In genomic region chr9:110254500-110254899, GRCh38 we compare ENCODE assay signal across 8 cellular contexts. TPM values are rescaled to one million over a fixed set of nuclear protein-coding genes. Genes with fewer than 3 reads are reported as not detected.
DNase-seq lines count a peak whose midpoint lies in the region; ATAC-seq and TF ChIP-seq lines count a peak whose summit lies in the region.

No MANE protein-coding gene starts in this region.

- intact Hi-C loops in thyroid gland (cut with DNase I), result no loop called here

- DNase-seq in activated CD8-positive, alpha-beta memory T cell treated with anti-CD3 and anti-CD28 coated beads, Interleukin-2, amount 10 ng/mL, durations not matched to agents 7 days and 5 days, result no peak
- DNase-seq in activated CD8-positive, alpha-beta memory T cell treated with anti-CD3 and anti-CD28 coated beads, Interleukin-2, amount 50 U/mL, for 4 hours, result no peak
- DNase-seq in activated naive CD8-positive, alpha-beta T cell treated with anti-CD3 and anti-CD28 coated beads, Interleukin-2, amount 50 U/mL, for 24 hours, result no peak
- no peak for DNase-seq in thyroid gland
- no peak for DNase-seq in omental fat pad (ENCODE audit: low spot score)
- DNase-seq in DMS79 (lab: John Stamatoyannopoulos, UW), result no peak

- peaks cover 11 to 19% of the 10 kb centered on the region in 2 donors for H3K4me1 ChIP-seq in thyroid gland

- no peaks in the 10 kb centered on the region for H3K27me3 Mint-ChIP-seq in activated CD8-positive, alpha-beta memory T cell treated with anti-CD3 and anti-CD28 coated beads, Interleukin-2, amount 10 ng/mL, durations not matched to agents 7 days and 5 days
- H3K27me3 Mint-ChIP-seq in activated naive CD8-positive, alpha-beta T cell treated with anti-CD3 and anti-CD28 coated beads, Interleukin-2, amount 50 U/mL, for 24 hours, result peaks cover 3% of the 10 kb centered on the region

- TF ChIP-seq CTCF in thyroid gland (IDR thresholded peaks at IDR 0.05), result no peak
- no peak for TF ChIP-seq CTCF in omental fat pad (IDR thresholded peaks at IDR 0.05)

- H3K36me3 ChIP-seq in thyroid gland, result peaks cover 0 to 9% of the 10 kb centered on the region in 2 donors

- peaks cover 61% of the 10 kb centered on the region for H3K4me1 Mint-ChIP-seq in activated CD8-positive, alpha-beta memory T cell treated with anti-CD3 and anti-CD28 coated beads, Interleukin-2, amount 10 ng/mL, durations not matched to agents 7 days and 5 days
- peaks cover 66% of the 10 kb centered on the region for H3K4me1 Mint-ChIP-seq in activated naive CD8-positive, alpha-beta T cell treated with anti-CD3 and anti-CD28 coated beads, Interleukin-2, amount 50 U/mL, for 24 hours

- WGBS in thyroid gland, 2 donors, result 90 to 93% methylated on average over 2 of the region's 2 CpGs

- H3K4me3 ChIP-seq in thyroid gland (replicated peaks in 1 of 3), result peak overlapping the region in 1 of 3 donors; percentile 84

- H3K9me3 ChIP-seq in thyroid gland, result no peaks in the 10 kb centered on the region

- H3K27ac Mint-ChIP-seq in activated CD8-positive, alpha-beta memory T cell treated with anti-CD3 and anti-CD28 coated beads, Interleukin-2, amount 10 ng/mL, durations not matched to agents 7 days and 5 days, result peak overlapping the region; percentile 94
- H3K27ac Mint-ChIP-seq in activated naive CD8-positive, alpha-beta T cell treated with anti-CD3 and anti-CD28 coated beads, Interleukin-2, amount 50 U/mL, for 24 hours, result peak overlapping the region; percentile 98

- H3K36me3 Mint-ChIP-seq in activated CD8-positive, alpha-beta memory T cell treated with anti-CD3 and anti-CD28 coated beads, Interleukin-2, amount 10 ng/mL, durations not matched to agents 7 days and 5 days, result peaks cover 29% of the 10 kb centered on the region
- H3K36me3 Mint-ChIP-seq in activated naive CD8-positive, alpha-beta T cell treated with anti-CD3 and anti-CD28 coated beads, Interleukin-2, amount 50 U/mL, for 24 hours (ENCODE audit: low read depth), result peaks cover 54% of the 10 kb centered on the region

- peak overlapping the region; percentile 93 for H3K4me3 Mint-ChIP-seq in activated CD8-positive, alpha-beta memory T cell treated with anti-CD3 and anti-CD28 coated beads, Interleukin-2, amount 10 ng/mL, durations not matched to agents 7 days and 5 days
- peak overlapping the region; percentile 95 for H3K4me3 Mint-ChIP-seq in activated naive CD8-positive, alpha-beta T cell treated with anti-CD3 and anti-CD28 coated beads, Interleukin-2, amount 50 U/mL, for 24 hours

- no peak for TF ChIP-seq POLR2A in thyroid gland (IDR thresholded peaks at IDR 0.05)

- H3K27me3 ChIP-seq in layer of hippocampus (ENCODE audit: control insufficient read depth, insufficient read depth, low read length) (no peaks in the 10 kb centered on the region), thyroid gland (no peaks in the 10 kb centered on the region)

- H3K27ac ChIP-seq in layer of hippocampus (ENCODE audit: low read depth, low read length), result peak overlapping the region; percentile 72
- H3K27ac ChIP-seq in thyroid gland, result peak overlapping the region in 2 of 3 donors; percentile 94 to 95

- no peak for ATAC-seq in activated CD8-positive, alpha-beta memory T cell treated with anti-CD3 and anti-CD28 coated beads, Interleukin-2, amount 10 ng/mL, durations not matched to agents 7 days and 5 days
- ATAC-seq in activated naive CD8-positive, alpha-beta T cell treated with anti-CD3 and anti-CD28 coated beads, Interleukin-2, amount 50 U/mL, for 24 hours, result no peak
- ATAC-seq in omental fat pad (ENCODE audit: low FRiP score) (no peak), HG02840 (IDR thresholded peaks at IDR 0.05; ENCODE audit: low FRiP score, unreplicated experiment) (no peak)

- CTCF ChIA-PET in activated CD8-positive, alpha-beta memory T cell treated with anti-CD3 and anti-CD28 coated beads, Interleukin-2, amount 10 ng/mL, durations not matched to agents 7 days and 5 days (lab: Charles Lee), result no interaction called here

- H3K9me3 Mint-ChIP-seq in activated CD8-positive, alpha-beta memory T cell treated with anti-CD3 and anti-CD28 coated beads, Interleukin-2, amount 10 ng/mL, durations not matched to agents 7 days and 5 days (ENCODE audit: low read depth), result no peaks in the 10 kb centered on the region
- no peaks in the 10 kb centered on the region for H3K9me3 Mint-ChIP-seq in activated naive CD8-positive, alpha-beta T cell treated with anti-CD3 and anti-CD28 coated beads, Interleukin-2, amount 50 U/mL, for 24 hours

RNA-seq across cellular contexts. Expression of gene TXN, which starts 1.8 kb away (rescaled TPM):
- total RNA-seq in activated CD8-positive, alpha-beta memory T cell treated with anti-CD3 and anti-CD28 coated beads, Interleukin-2, amount 10 ng/mL, durations not matched to agents 7 days and 5 days, result 100 to 1,000 TPM; 287 to 322 TPM
- total RNA-seq in thyroid gland (100 to 1,000 TPM; 148 to 252 (median 172) TPM), omental fat pad (100 to 1,000 TPM; 100 to 216 (median 162) TPM)

RNA-seq across cellular contexts. Expression of gene C9orf152, which starts 46.5 kb away (rescaled TPM):
- not detected for total RNA-seq in activated CD8-positive, alpha-beta memory T cell treated with anti-CD3 and anti-CD28 coated beads, Interleukin-2, amount 10 ng/mL, durations not matched to agents 7 days and 5 days
- total RNA-seq in thyroid gland (under 1 TPM in 2 of 4 donors, not detected in 2; 0.20 to 0.33 TPM), omental fat pad (not detected)
